ENCODE assay signal across 8 cellular contexts in genomic region chr17:1484060-1484535, GRCh38. TPM values are rescaled to one million over a fixed set of nuclear protein-coding genes. Genes with fewer than 3 reads are reported as not detected.
DNase-seq lines count a peak whose midpoint lies in the region; ATAC-seq, FAIRE-seq and TF ChIP-seq lines count a peak whose summit lies in the region.

No MANE protein-coding gene starts in this region.

- ATAC-seq in CD4-positive, CD25-positive, alpha-beta regulatory T cell (ENCODE audit: low read depth in 2 of 2), result no peak
- no peak for ATAC-seq in pancreas
- no peak for ATAC-seq in HG03457 (IDR thresholded peaks at IDR 0.05; ENCODE audit: unreplicated experiment)

- peaks cover 0 to 1% (median 0%) of the 10 kb centered on the region in 7 donors for H3K9me3 Mint-ChIP-seq in CD4-positive, CD25-positive, alpha-beta regulatory T cell
- no peaks in the 10 kb centered on the region for H3K9me3 Mint-ChIP-seq in endothelial cell (ENCODE audit: unreplicated experiment)
- H3K9me3 Mint-ChIP-seq in CD14-positive monocyte, result peaks cover 2 to 14% (median 9%) of the 10 kb centered on the region in 7 donors

- H3K9ac ChIP-seq in OCI-LY3 (ENCODE audit: low read length), result no peak overlapping the region

- peaks cover 4% of the 10 kb centered on the region for H3K36me3 ChIP-seq in CD4-positive, CD25-positive, alpha-beta regulatory T cell (ENCODE audit: control insufficient read depth, insufficient read depth, low read length)
- H3K36me3 ChIP-seq in OCI-LY3 (replicated peaks; ENCODE audit: low read depth, low read length) (peaks cover 2% of the 10 kb centered on the region), pancreas (peaks cover 0 to 33% (median 7%) of the 10 kb centered on the region in 3 donors)

- WGBS in pancreas, 2 donors, result 68 to 72% methylated on average over 29 of the region's 29 CpGs

- peak overlapping the region in 3 of 4 donors; percentile 62 to 89 (median 81) for H3K4me3 Mint-ChIP-seq in CD4-positive, CD25-positive, alpha-beta regulatory T cell
- H3K4me3 Mint-ChIP-seq in endothelial cell (ENCODE audit: unreplicated experiment), result peak overlapping the region; percentile 67
- H3K4me3 Mint-ChIP-seq in CD14-positive monocyte, result peak overlapping the region in 1 of 2 donors; percentile 85

- intact Hi-C loops in pancreas (cut with DNase I) (no loop called here), CD14-positive monocyte (cut with micrococcal nuclease) (no loop called here)

- peak overlapping the region in 2 of 3 donors; percentile 58 to 71 for H3K27ac Mint-ChIP-seq in CD4-positive, CD25-positive, alpha-beta regulatory T cell
- H3K27ac Mint-ChIP-seq in endothelial cell (ENCODE audit: unreplicated experiment) (no peak overlapping the region), CD14-positive monocyte (no peak overlapping the region)

- H3K79me2 ChIP-seq in OCI-LY3 (ENCODE audit: low read length), result 0 out of 2 replicates have a peak, but pooled peaks cover 3% of the 10 kb centered on the region

- H3K36me3 Mint-ChIP-seq in CD4-positive, CD25-positive, alpha-beta regulatory T cell, result peaks cover 12% of the 10 kb centered on the region
- H3K36me3 Mint-ChIP-seq in endothelial cell (ENCODE audit: low read depth, unreplicated experiment) (peaks cover 23% of the 10 kb centered on the region), CD14-positive monocyte (peaks cover 23 to 28% of the 10 kb centered on the region in 2 donors)

- DNase-seq in CD4-positive, CD25-positive, alpha-beta regulatory T cell, result no peak
- no peak for DNase-seq in endothelial cell (ENCODE audit: low spot score)
- DNase-seq in pancreas, result peak in 5 of 6 donors; percentile 44 to 84 (median 50)
- DNase-seq in stimulated activated CD4-positive, alpha-beta T cell treated with anti-CD3 and anti-CD28 coated beads, Interleukin-2, amount 100 ng/mL, for 48 hours, result no peak
- DNase-seq in CD14-positive monocyte (ENCODE audit: low spot score), result no peak
- DNase-seq in globus pallidus (ENCODE audit: low spot score), result no peak

- FAIRE-seq in pancreas (lab: Jason Lieb, UNC), result no peak

- H3K4me2 ChIP-seq in OCI-LY3 (ENCODE audit: low read length), result peak overlapping the region; percentile 85

- TF ChIP-seq CTCF in OCI-LY3 (IDR thresholded peaks at IDR 0.05; ENCODE audit: low read depth, low read length) (no peak), endothelial cell (IDR thresholded peaks at IDR 0.05; ENCODE audit: unreplicated experiment) (no peak), pancreas (IDR thresholded peaks at IDR 0.05) (no peak), CD14-positive monocyte (IDR thresholded peaks at IDR 0.05) (no peak)

- H3K27ac ChIP-seq in CD4-positive, CD25-positive, alpha-beta regulatory T cell (ENCODE audit: insufficient read depth, low read length, poor library complexity, severe bottlenecking), result peak overlapping the region; percentile 51
- H3K27ac ChIP-seq in OCI-LY3 (ENCODE audit: low read length) (peak overlapping the region; percentile 32; the same call in 1 of the 2 replicates), pancreas (peak overlapping the region; percentile 92 to 96 (median 93))

- H3K27me3 Mint-ChIP-seq in CD4-positive, CD25-positive, alpha-beta regulatory T cell, result no peaks in the 10 kb centered on the region
- H3K27me3 Mint-ChIP-seq in endothelial cell (ENCODE audit: unreplicated experiment) (peaks cover 35% of the 10 kb centered on the region), CD14-positive monocyte (ENCODE audit: low read depth in 3 of 3) (peaks cover 51 to 78% (median 61%) of the 10 kb centered on the region in 3 donors)

- H4K20me1 ChIP-seq in OCI-LY3 (ENCODE audit: insufficient read depth, low read length), result peaks cover 3% of the 10 kb centered on the region; the same call in 1 of the 2 replicates

- no peak overlapping the region for H3K4me3 ChIP-seq in CD4-positive, CD25-positive, alpha-beta regulatory T cell (ENCODE audit: low read depth, low read length)
- H3K4me3 ChIP-seq in OCI-LY3 (ENCODE audit: low read length) (peak overlapping the region; percentile 92; the same call in 1 of the 2 replicates), pancreas (peak overlapping the region in 2 of 4 donors; percentile 83 to 85)

- H3K9me3 ChIP-seq in CD4-positive, CD25-positive, alpha-beta regulatory T cell (ENCODE audit: control insufficient read depth in 2 of 2, low read length in 2 of 2), result no peaks in the 10 kb centered on the region
- H3K9me3 ChIP-seq in OCI-LY3 (ENCODE audit: insufficient read depth, low read length), result no peaks in the 10 kb centered on the region
- no peaks in the 10 kb centered on the region for H3K9me3 ChIP-seq in pancreas

- H2AFZ ChIP-seq in OCI-LY3 (ENCODE audit: low read depth, low read length), result no peak overlapping the region

- H3K27me3 ChIP-seq in CD4-positive, CD25-positive, alpha-beta regulatory T cell (ENCODE audit: control insufficient read depth, insufficient read depth, low read length), result no peaks in the 10 kb centered on the region
- no peaks in the 10 kb centered on the region for H3K27me3 ChIP-seq in OCI-LY3 (ENCODE audit: low read depth, low read length)
- H3K27me3 ChIP-seq in pancreas, result no peaks in the 10 kb centered on the region

- H3K4me1 ChIP-seq in CD4-positive, CD25-positive, alpha-beta regulatory T cell (ENCODE audit: control insufficient read depth, insufficient read depth, low read length, poor library complexity, severe bottlenecking), result peaks cover 35% of the 10 kb centered on the region
- peaks cover 16% of the 10 kb centered on the region for H3K4me1 ChIP-seq in OCI-LY3 (ENCODE audit: low read length)
- H3K4me1 ChIP-seq in pancreas, result peaks cover 3 to 11% (median 4%) of the 10 kb centered on the region in 3 donors

- H3K4me1 Mint-ChIP-seq in CD4-positive, CD25-positive, alpha-beta regulatory T cell, result peaks cover 0 to 35% (median 8%) of the 10 kb centered on the region in 4 donors
- peaks cover 8% of the 10 kb centered on the region for H3K4me1 Mint-ChIP-seq in endothelial cell (ENCODE audit: unreplicated experiment)
- H3K4me1 Mint-ChIP-seq in CD14-positive monocyte, result peaks cover 27% of the 10 kb centered on the region

RNA-seq across cellular contexts. Expression of gene MYO1C, which starts 8.4 kb away (rescaled TPM):
- 33.7 TPM for total RNA-seq in CD4-positive, CD25-positive, alpha-beta regulatory T cell
- 10 to 100 TPM in 2 of 4 donors, 1 to 10 TPM in 2; 7.3 to 11.4 (median 9.6) TPM for polyA plus RNA-seq in CD4-positive, CD25-positive, alpha-beta regulatory T cell
- total RNA-seq in endothelial cell (ENCODE audit: unreplicated experiment) (117 TPM), pancreas (100 to 1,000 TPM in 4 of 6 donors, 10 to 100 TPM in 2; 95.1 to 138 (median 105) TPM)
- polyA plus RNA-seq in pancreas (10 to 100 TPM; 57.2 to 69.3 TPM), CD14-positive monocyte (1 to 10 TPM; 2.5 to 3.1 TPM)

RNA-seq across cellular contexts. Expression of gene CRK, which starts 28.1 kb away (rescaled TPM):
- total RNA-seq in CD4-positive, CD25-positive, alpha-beta regulatory T cell, result 18.2 TPM
- 10 to 100 TPM; 15.3 to 33.0 (median 26.8) TPM for polyA plus RNA-seq in CD4-positive, CD25-positive, alpha-beta regulatory T cell
- total RNA-seq in endothelial cell (ENCODE audit: unreplicated experiment) (119 TPM), pancreas (10 to 100 TPM; 18.1 to 30.8 (median 20.5) TPM)
- polyA plus RNA-seq in pancreas (10 to 100 TPM in 1 of 2 donors, 1 to 10 TPM in 1; 9.8 to 15.3 TPM), CD14-positive monocyte (10 to 100 TPM; 22.3 to 28.0 TPM)

RNA-seq across cellular contexts. Expression of gene INPP5K, which starts 32.3 kb away (rescaled TPM):
- 193 TPM for total RNA-seq in CD4-positive, CD25-positive, alpha-beta regulatory T cell
- 100 to 1,000 TPM; 115 to 130 (median 121) TPM for polyA plus RNA-seq in CD4-positive, CD25-positive, alpha-beta regulatory T cell
- total RNA-seq in endothelial cell (ENCODE audit: unreplicated experiment), result 40.9 TPM
- 10 to 100 TPM; 13.2 to 23.8 (median 17.2) TPM for total RNA-seq in pancreas
- 10 to 100 TPM; 23.9 to 24.4 TPM for polyA plus RNA-seq in pancreas
- 10 to 100 TPM; 53.0 to 58.7 TPM for polyA plus RNA-seq in CD14-positive monocyte

Comparison
In these comparisons a context has a peak if more than half of its experiments do, and no peak if none do; other contexts are left out.
1. DNase-seq: peak in pancreas (5 of 6); none in CD4-positive, CD25-positive, alpha-beta regulatory T cell (0 of 3), endothelial cell (single experiment), stimulated activated CD4-positive, alpha-beta T cell treated with anti-CD3 and anti-CD28 coated beads, Interleukin-2, amount 100 ng/mL, for 48 hours (0 of 2), CD14-positive monocyte (single experiment) and globus pallidus (single experiment).
2. H3K27ac ChIP-seq: peak in every context shown above with its lines; median percentile 93 in pancreas; 51 in CD4-positive, CD25-positive, alpha-beta regulatory T cell; 32 in OCI-LY3.
3. H3K27ac Mint-ChIP-seq: peak in CD4-positive, CD25-positive, alpha-beta regulatory T cell (2 of 3); none in endothelial cell (single experiment) and CD14-positive monocyte (0 of 7).